ENCODE assay signal across 1 cellular context in genomic region chr9:99221623-99222415, GRCh38.
TF ChIP-seq lines count a peak whose summit lies in the region.

ALG2 (minus strand) TSS chr9:99221942; CDS start chr9:99221894, 48 bp downstream.
SEC61B (plus strand) TSS chr9:99222282; CDS start chr9:99222364, 82 bp downstream.

TF ChIP-seq in WTC11, 78 proteins besides CTCF, POLR2A, EP300 and RAD21 (continued from another document):
- TF ChIP-seq FOXP1 (CRISPR knock-in tag; IDR thresholded peaks at IDR 0.05; ENCODE audit: borderline replicate concordance) = peak; percentile 89; the same call in 1 of the 2 replicates
- peak; percentile 63 for TF ChIP-seq FOXP4 (CRISPR knock-in tag; IDR thresholded peaks at IDR 0.05)
- TF ChIP-seq ZNF281 (CRISPR knock-in tag; IDR thresholded peaks at IDR 0.05) = 0 out of 2 replicates have a peak, but pooled peaks have one; percentile 30
- TF ChIP-seq ZBTB43 (CRISPR knock-in tag; IDR thresholded peaks at IDR 0.05) = no peak
- peak; percentile 27; the same call in 1 of the 2 replicates for TF ChIP-seq ZNF232 (CRISPR knock-in tag; IDR thresholded peaks at IDR 0.05)
- TF ChIP-seq FOXK1 (CRISPR knock-in tag; IDR thresholded peaks at IDR 0.05) = peak; percentile 75
